Comparison of ENCODE assay signal across 23 cellular contexts in genomic region chr7:71221549-71221948, GRCh38.
DNase-seq lines count a peak whose midpoint lies in the region; ATAC-seq and TF ChIP-seq lines count a peak whose summit lies in the region.
"Had no signal": no experiment of that assay in that cellular context is flagged by ENCODE, and none has a peak within 500 bp of the region (broad histone marks: within the 10 kb centered on the region; RNA-seq: fewer than 3 reads in every experiment).

No MANE protein-coding gene starts in this region.

- no peaks in the 10 kb centered on the region for H4K20me1 ChIP-seq in neural progenitor cell (ENCODE audit: low read depth)

- ATAC-seq in heart left ventricle, result no peak
- ATAC-seq in heart right ventricle, result no peak
- peak; percentile 15 for ATAC-seq in left lung
- no peak for ATAC-seq in HG02852 (IDR thresholded peaks at IDR 0.05; ENCODE audit: unreplicated experiment)
- no peak for ATAC-seq in activated naive CD4-positive, alpha-beta T cell treated with anti-CD3 and anti-CD28 coated beads, Interleukin-2, amount 50 U/mL, for 72 hours

- H3K9me3 ChIP-seq in heart left ventricle, result peaks cover 0 to 31% (median 3%) of the 10 kb centered on the region in 12 donors
- peaks cover 0 to 36% (median 8%) of the 10 kb centered on the region in 11 donors for H3K9me3 ChIP-seq in heart right ventricle
- peaks cover 0 to 45% of the 10 kb centered on the region in 2 donors for H3K9me3 ChIP-seq in left lung
- no peaks in the 10 kb centered on the region for H3K9me3 ChIP-seq in testis
- peaks cover 2% of the 10 kb centered on the region for H3K9me3 ChIP-seq in neural progenitor cell (ENCODE audit: low read depth)
- H3K9me3 ChIP-seq: HAP-1 had no signal

- H3K36me3 ChIP-seq in heart left ventricle (no peaks in the 10 kb centered on the region), heart right ventricle (no peaks in the 10 kb centered on the region), left lung (no peaks in the 10 kb centered on the region), testis (ENCODE audit: low read depth, missing control alignments) (no peaks in the 10 kb centered on the region), neural progenitor cell (no peaks in the 10 kb centered on the region)
- H3K36me3 ChIP-seq: HAP-1 had no signal

- no peaks in the 10 kb centered on the region for H3K27me3 ChIP-seq in heart left ventricle
- H3K27me3 ChIP-seq in heart right ventricle, result no peaks in the 10 kb centered on the region
- no peaks in the 10 kb centered on the region for H3K27me3 ChIP-seq in left lung
- H3K27me3 ChIP-seq in testis, result no peaks in the 10 kb centered on the region
- no peaks in the 10 kb centered on the region for H3K27me3 ChIP-seq in neural progenitor cell

- H3K4me3 ChIP-seq in heart left ventricle (no peak overlapping the region), heart right ventricle (no peak overlapping the region), left lung (no peak overlapping the region), testis (no peak overlapping the region), coronary artery (no peak overlapping the region), neural progenitor cell (no peak overlapping the region)
- H3K4me3 ChIP-seq: HAP-1, PC-9 had no signal

- TF ChIP-seq CTCF in heart left ventricle (IDR thresholded peaks at IDR 0.05) (no peak), heart right ventricle (IDR thresholded peaks at IDR 0.05) (no peak), left lung (IDR thresholded peaks at IDR 0.05) (no peak), testis (IDR thresholded peaks at IDR 0.05) (no peak), coronary artery (IDR thresholded peaks at IDR 0.05) (no peak), neural progenitor cell (IDR thresholded peaks at IDR 0.05) (no peak)

- no peak for TF ChIP-seq POLR2A in heart left ventricle (IDR thresholded peaks at IDR 0.05)
- no peak for TF ChIP-seq POLR2A in testis (IDR thresholded peaks at IDR 0.05)

- H3K27ac Mint-ChIP-seq in activated naive CD4-positive, alpha-beta T cell treated with anti-CD3 and anti-CD28 coated beads, Interleukin-2, amount 50 U/mL, for 72 hours, result no peak overlapping the region
- no peak overlapping the region for H3K27ac Mint-ChIP-seq in neural progenitor cell

- H3K27ac ChIP-seq in heart left ventricle (peak overlapping the region in 8 of 12 donors; percentile 44 to 88 (median 80)), heart right ventricle (peak overlapping the region in 4 of 10 donors; percentile 16 to 83 (median 80)), left lung (no peak overlapping the region), testis (peak overlapping the region; percentile 66 to 84), coronary artery (peak overlapping the region in 1 of 2 donors; percentile 82), neural progenitor cell (no peak overlapping the region)
- H3K27ac ChIP-seq: 22Rv1, C4-2B, PC-9, RWPE1 had no signal

- WGBS in heart left ventricle, 4 donors, result 72 to 83% (median 77%) methylated on average over 3 of the region's 3 CpGs
- WGBS in heart right ventricle, 2 donors, result 73 to 89% methylated on average over 3 of the region's 3 CpGs
- 25 to 50% methylated on average over 3 of the region's 3 CpGs for WGBS in testis, 2 donors

- no peak overlapping the region for H3K4me3 Mint-ChIP-seq in neural progenitor cell

- peaks cover 5% of the 10 kb centered on the region for H3K27me3 Mint-ChIP-seq in neural progenitor cell (ENCODE audit: insufficient read depth, low read depth)

- H3K4me1 Mint-ChIP-seq in neural progenitor cell, result no peaks in the 10 kb centered on the region

- intact Hi-C loops in heart left ventricle (cut with DNase I) (loop anchor here in 1 of 10 donors (2.0 to 5.0 kb wide), 2 partner anchors 86 to 91 kb away; no protein-coding TSS in a partner anchor), heart right ventricle (cut with DNase I) (loop anchor here in 2 of 10 donors (5.0 kb wide), 2 partner anchors 84 to 89 kb away; partner anchors contain the start of gene GALNT17 (in 1 of the 2)), left lung (cut with DNase I) (no loop called here), testis (cut with DNase I; ENCODE audit: low total_unique reads) (no loop called here)

- H3K79me2 ChIP-seq in neural progenitor cell (ENCODE audit: low read depth), result peaks cover 81% of the 10 kb centered on the region

- no peaks in the 10 kb centered on the region for H3F3A ChIP-seq in neural progenitor cell (ENCODE audit: low read depth)

- DNase-seq in heart left ventricle, result no peak
- no peak for DNase-seq in heart right ventricle
- no peak for DNase-seq in left lung
- peak; percentile 41 for DNase-seq in testis
- DNase-seq in activated naive CD4-positive, alpha-beta T cell treated with anti-CD3 and anti-CD28 coated beads, Interleukin-2, amount 50 U/mL, for 72 hours (ENCODE audit: low spot score in 2 of 2), result no peak
- no peak for DNase-seq in coronary artery (ENCODE audit: low spot score)
- DNase-seq in neural progenitor cell (ENCODE audit: low spot score), result no peak
- DNase-seq: AML-193, DND-41, IMR-90, Karpas-422, NCI-H1092 treated with DMSO at 0.1 percent for 48 hours, NCI-H146, NCI-H2081, NCI-H2171 treated with DMSO at 0.1 percent for 48 hours, NCI-H446 treated with DMSO at 0.1 percent for 48 hours, NCI-H748 treated with DMSO at 0.1 percent for 48 hours, PC-9 had no signal

- no peak overlapping the region for H2AFZ ChIP-seq in neural progenitor cell (replicated peaks)
- H2AFZ ChIP-seq: PC-9 had no signal

- H3K9ac ChIP-seq in neural progenitor cell, result no peak overlapping the region

- H3K4me2 ChIP-seq in neural progenitor cell, result no peak overlapping the region
- H3K4me2 ChIP-seq: PC-9 had no signal

- peaks cover 20 to 31% of the 10 kb centered on the region in 2 donors for H3K9me3 Mint-ChIP-seq in activated naive CD4-positive, alpha-beta T cell treated with anti-CD3 and anti-CD28 coated beads, Interleukin-2, amount 50 U/mL, for 72 hours
- H3K9me3 Mint-ChIP-seq in neural progenitor cell, result peaks cover 14% of the 10 kb centered on the region

- H3K4me1 ChIP-seq in heart left ventricle, result peaks cover 0 to 5% (median 0%) of the 10 kb centered on the region in 12 donors
- peaks cover 0 to 4% (median 0%) of the 10 kb centered on the region in 9 donors for H3K4me1 ChIP-seq in heart right ventricle
- H3K4me1 ChIP-seq in left lung, result no peaks in the 10 kb centered on the region
- H3K4me1 ChIP-seq in testis, result peaks cover 11% of the 10 kb centered on the region
- no peaks in the 10 kb centered on the region for H3K4me1 ChIP-seq in neural progenitor cell
- H3K4me1 ChIP-seq: HAP-1 had no signal

- peaks cover 0 to 19% of the 10 kb centered on the region in 2 donors for H3K36me3 Mint-ChIP-seq in activated naive CD4-positive, alpha-beta T cell treated with anti-CD3 and anti-CD28 coated beads, Interleukin-2, amount 50 U/mL, for 72 hours
- H3K36me3 Mint-ChIP-seq in neural progenitor cell, result peaks cover 3% of the 10 kb centered on the region

Comparison
In these comparisons a context has a peak if more than half of its experiments do, and no peak if none do; other contexts are left out.
1. H3K27ac ChIP-seq: peak in heart left ventricle (8 of 12) and testis (2 of 2); none in left lung (0 of 2) and neural progenitor cell (single experiment).